Comparison of ENCODE assay signal across 9 cellular contexts in genomic region chr1:19073311-19074186, GRCh38.
DNase-seq lines count a peak whose midpoint lies in the region; ATAC-seq and TF ChIP-seq lines count a peak whose summit lies in the region.
"Had no signal": no experiment of that assay in that cellular context is flagged by ENCODE, and none has a peak within 500 bp of the region (broad histone marks: within the 10 kb centered on the region; RNA-seq: fewer than 3 reads in every experiment).

No MANE protein-coding gene starts in this region.

- peak; percentile 8 for TF ChIP-seq POLR2A in GM18526 (IDR thresholded peaks at IDR 0.05; ENCODE audit: extremely low read depth, insufficient read length)

- CTCF ChIA-PET in OCI-LY7 (lab: Charles Lee; ENCODE audit: unreplicated experiment): no interaction called here

- DNase-seq in Ammon's horn (ENCODE audit: low spot score): peak; percentile 70
- DNase-seq in effector memory CD4-positive, alpha-beta T cell: no peak
- DNase-seq in nucleus accumbens (lab: John Stamatoyannopoulos, UW): peak in 46 of 56 donors; percentile 6 to 63 (median 34)
- no peak for DNase-seq in OCI-LY7 (ENCODE audit: low spot score)
- no peak for DNase-seq in RKO (ENCODE audit: low spot score)
- DNase-seq in NCI-H1930 (lab: John Stamatoyannopoulos, UW): no peak
- DNase-seq: NCI-H69 had no signal

- intact Hi-C loops in OCI-LY7 (cut with micrococcal nuclease; ENCODE audit: unreplicated experiment): no loop called here

- H3K4me3 ChIP-seq in effector memory CD4-positive, alpha-beta T cell (ENCODE audit: insufficient read depth, low read depth, low read length, poor library complexity, severe bottlenecking): no peak overlapping the region
- H3K4me3 ChIP-seq in OCI-LY7 (ENCODE audit: low read depth, low read length, poor library complexity, severe bottlenecking): no peak overlapping the region

- no peak for TF ChIP-seq CTCF in OCI-LY7 (conservative IDR thresholded peaks at IDR 0.05; ENCODE audit: low read length)

- H3K36me3 ChIP-seq in effector memory CD4-positive, alpha-beta T cell (ENCODE audit: control insufficient read depth, insufficient read depth, low read length): peaks cover 30% of the 10 kb centered on the region
- H3K36me3 ChIP-seq in OCI-LY7 (ENCODE audit: insufficient read depth, low read length): peaks cover 56% of the 10 kb centered on the region

- H3K27ac ChIP-seq in effector memory CD4-positive, alpha-beta T cell (ENCODE audit: insufficient read depth, low read length, poor library complexity, severe bottlenecking): peak overlapping the region; percentile 52
- no peak overlapping the region for H3K27ac ChIP-seq in OCI-LY7 (ENCODE audit: low read depth, low read length, poor library complexity, severe bottlenecking)

- POLR2A ChIA-PET in OCI-LY7 (lab: Charles Lee): no interaction called here

- no peaks in the 10 kb centered on the region for H4K20me1 ChIP-seq in OCI-LY7 (ENCODE audit: insufficient read depth, low read length)

- no peaks in the 10 kb centered on the region for H3K27me3 ChIP-seq in effector memory CD4-positive, alpha-beta T cell (replicated peaks; ENCODE audit: control insufficient read depth, insufficient read depth, low read length, poor library complexity, severe bottlenecking)

- H2AFZ ChIP-seq in OCI-LY7 (ENCODE audit: low read length): no peak overlapping the region

- no peak overlapping the region for H3K4me2 ChIP-seq in OCI-LY7 (ENCODE audit: low read length)

- BruUV-seq in OCI-LY7 (replicated peaks; lab: Mats Ljungman, UMichigan): no TSS peak

- H3K79me2 ChIP-seq in OCI-LY7 (ENCODE audit: insufficient read depth, low read depth, low read length): no peaks in the 10 kb centered on the region

- H3K9me2 ChIP-seq in OCI-LY7 (ENCODE audit: insufficient read depth, low read length): no peaks in the 10 kb centered on the region

- peaks cover 42% of the 10 kb centered on the region for H3K4me1 ChIP-seq in effector memory CD4-positive, alpha-beta T cell (ENCODE audit: control insufficient read depth, insufficient read depth, low read length, poor library complexity, severe bottlenecking)
- H3K4me1 ChIP-seq in OCI-LY7 (ENCODE audit: insufficient read depth, low read length, poor library complexity, severe bottlenecking): no peaks in the 10 kb centered on the region

- no peak for ATAC-seq in GM21423 (IDR thresholded peaks at IDR 0.05; ENCODE audit: unreplicated experiment)

- H3K9me3 ChIP-seq in effector memory CD4-positive, alpha-beta T cell (ENCODE audit: control insufficient read depth, low read length): no peaks in the 10 kb centered on the region
- H3K9me3 ChIP-seq in OCI-LY7 (ENCODE audit: low read length): no peaks in the 10 kb centered on the region

Comparison
In these comparisons a context has a peak if more than half of its experiments do, and no peak if none do; other contexts are left out.
1. DNase-seq: peak in Ammon's horn (single experiment) and nucleus accumbens (46 of 56); none in effector memory CD4-positive, alpha-beta T cell (0 of 3), OCI-LY7 (single experiment), RKO (single experiment) and NCI-H1930 (0 of 2).